ENCODE assay signal across 9 cellular contexts in genomic region chr13:78875792-78876580, GRCh38.
DNase-seq lines count a peak whose midpoint lies in the region; ATAC-seq and TF ChIP-seq lines count a peak whose summit lies in the region.
"Had no signal": no experiment of that assay in that cellular context is flagged by ENCODE, and none has a peak within 500 bp of the region (broad histone marks: within the 10 kb centered on the region; RNA-seq: fewer than 3 reads in every experiment).

No MANE protein-coding gene starts in this region.

- TF ChIP-seq EP300 in upper lobe of left lung (IDR thresholded peaks at IDR 0.05): no peak

- H3K4me3 Mint-ChIP-seq in MCF 10A (ENCODE audit: unreplicated experiment): no peak overlapping the region

- H3K4me1 ChIP-seq in breast epithelium: no peaks in the 10 kb centered on the region
- H3K4me1 ChIP-seq in upper lobe of left lung: no peaks in the 10 kb centered on the region
- no peaks in the 10 kb centered on the region for H3K4me1 ChIP-seq in vagina
- H3K4me1 ChIP-seq: gastrocnemius medialis had no signal

- CTCF ChIA-PET in MCF 10A (lab: Yijun Ruan, JAX): interaction anchor here (0.6 kb wide), 3 partner anchors 68 to 1366 kb away, joined by 3 to 4 read pairs (median 3); no protein-coding TSS in a partner anchor

- H3K9me3 ChIP-seq in breast epithelium (peaks cover 0 to 7% of the 10 kb centered on the region in 2 donors), upper lobe of left lung (no peaks in the 10 kb centered on the region), vagina (no peaks in the 10 kb centered on the region)
- H3K9me3 ChIP-seq: gastrocnemius medialis had no signal

- TF ChIP-seq CTCF in MCF 10A (IDR thresholded peaks at IDR 0.05; ENCODE audit: unreplicated experiment) (no peak), breast epithelium (IDR thresholded peaks at IDR 0.05) (no peak), upper lobe of left lung (IDR thresholded peaks at IDR 0.05) (no peak), vagina (IDR thresholded peaks at IDR 0.05) (no peak)

- no peak overlapping the region for H3K27ac Mint-ChIP-seq in MCF 10A (ENCODE audit: low read depth, unreplicated experiment)

- no peaks in the 10 kb centered on the region for H3K4me1 Mint-ChIP-seq in MCF 10A (ENCODE audit: insufficient read depth, unreplicated experiment)

- H3K27me3 ChIP-seq in breast epithelium: no peaks in the 10 kb centered on the region
- no peaks in the 10 kb centered on the region for H3K27me3 ChIP-seq in upper lobe of left lung
- H3K27me3 ChIP-seq in vagina: no peaks in the 10 kb centered on the region
- H3K27me3 ChIP-seq: gastrocnemius medialis had no signal

- POLR2A ChIA-PET in MCF 10A (lab: Yijun Ruan, JAX): no interaction called here

- H3K36me3 ChIP-seq in breast epithelium (no peaks in the 10 kb centered on the region), upper lobe of left lung (no peaks in the 10 kb centered on the region), vagina (no peaks in the 10 kb centered on the region)
- H3K36me3 ChIP-seq: gastrocnemius medialis had no signal

- BruUV-seq in MCF 10A (replicated peaks; lab: Mats Ljungman, UMichigan): no TSS peak

- no peaks in the 10 kb centered on the region for H3K36me3 Mint-ChIP-seq in MCF 10A (ENCODE audit: insufficient read depth, unreplicated experiment)

- TF ChIP-seq POLR2A in breast epithelium (IDR thresholded peaks at IDR 0.05) (no peak), upper lobe of left lung (IDR thresholded peaks at IDR 0.05) (no peak), vagina (IDR thresholded peaks at IDR 0.05) (no peak)

- peak; percentile 23 for DNase-seq in MCF 10A (ENCODE audit: unreplicated experiment)
- no peak for DNase-seq in breast epithelium (ENCODE audit: low spot score in 2 of 2)
- DNase-seq in NCI-H69 (lab: John Stamatoyannopoulos, UW): peak; percentile 7
- DNase-seq in upper lobe of left lung: peak in 1 of 2 donors; percentile 59
- no peak for DNase-seq in NCI-H446 treated with DMSO at 0.1 percent for 48 hours (lab: John Stamatoyannopoulos, UW)
- DNase-seq in vagina (ENCODE audit: extremely low spot score in 2 of 2): no peak
- no peak for DNase-seq in NCI-H345 treated with DMSO at 0.1 percent for 48 hours (lab: John Stamatoyannopoulos, UW; ENCODE audit: unreplicated experiment)
- DNase-seq: gastrocnemius medialis had no signal

- intact Hi-C loops in MCF 10A (cut with micrococcal nuclease) (no loop called here), breast epithelium (cut with DNase I; ENCODE audit: low total_unique reads) (loop anchor here (5.0 kb wide), 1 partner anchor 1149 kb away; no protein-coding TSS in a partner anchor), vagina (cut with DNase I) (no loop called here)

- H3K27me3 Mint-ChIP-seq in MCF 10A (ENCODE audit: insufficient read depth, unreplicated experiment): peaks cover 14% of the 10 kb centered on the region

- H3K4me3 ChIP-seq in breast epithelium (no peak overlapping the region), upper lobe of left lung (no peak overlapping the region), vagina (no peak overlapping the region)
- H3K4me3 ChIP-seq: gastrocnemius medialis had no signal

- peak; percentile 64 for ATAC-seq in HG02571 (IDR thresholded peaks at IDR 0.05; ENCODE audit: unreplicated experiment)
- ATAC-seq in upper lobe of left lung (ENCODE audit: low FRiP score in 2 of 2): peak; percentile 24 to 31
- ATAC-seq: gastrocnemius medialis had no signal

- no peaks in the 10 kb centered on the region for H3K9me3 Mint-ChIP-seq in MCF 10A (ENCODE audit: unreplicated experiment)

- H3K27ac ChIP-seq in breast epithelium: no peak overlapping the region
- no peak overlapping the region for H3K27ac ChIP-seq in upper lobe of left lung
- no peak overlapping the region for H3K27ac ChIP-seq in vagina
- H3K27ac ChIP-seq: gastrocnemius medialis had no signal

- 80 to 94% methylated on average over 9 to 12 of the region's 12 CpGs for WGBS in upper lobe of left lung, 2 donors

Comparison
In these comparisons a context has a peak if more than half of its experiments do, and no peak if none do; other contexts are left out.
1. DNase-seq: peak in MCF 10A (single experiment) and NCI-H69 (single experiment); none in breast epithelium (0 of 2), NCI-H446 treated with DMSO at 0.1 percent for 48 hours (single experiment), vagina (0 of 2) and NCI-H345 treated with DMSO at 0.1 percent for 48 hours (single experiment).